Comparison of ENCODE assay signal across 2 cellular contexts in genomic region chr1:26161408-26162219, GRCh38.
TF ChIP-seq lines count a peak whose summit lies in the region.

No MANE protein-coding gene starts in this region.

TF ChIP-seq in SK-N-SH, 30 proteins besides CTCF, POLR2A, EP300 and RAD21 (continued from another document):
- no peak for TF ChIP-seq RXRA (IDR thresholded peaks at IDR 0.05; ENCODE audit: borderline replicate concordance, low read depth)
- TF ChIP-seq EZH2phosphoT487 (IDR thresholded peaks at IDR 0.05; ENCODE audit: borderline replicate concordance, low read depth) = no peak
- no peak for TF ChIP-seq MXI1 (IDR thresholded peaks at IDR 0.05; ENCODE audit: low read depth, low read length)
- no peak for TF ChIP-seq NRF1 (IDR thresholded peaks at IDR 0.05; ENCODE audit: low read depth, low read length)
- no peak for TF ChIP-seq USF2 (IDR thresholded peaks at IDR 0.05; ENCODE audit: borderline replicate concordance, low read depth, low read length)
- no peak for TF ChIP-seq PBX3 (IDR thresholded peaks at IDR 0.05)
- no peak for TF ChIP-seq GABPA (IDR thresholded peaks at IDR 0.05; ENCODE audit: low read depth)
- TF ChIP-seq YY1 (IDR thresholded peaks at IDR 0.05; ENCODE audit: low read depth) = no peak
TF ChIP-seq in SK-N-SH: peak in this region for 0.

TF ChIP-seq in SK-N-SH treated with all-trans-retinoic acid at 6 μM for 48 hours, 23 proteins besides CTCF, POLR2A, EP300 and RAD21 (continued from another document):
- TF ChIP-seq SNAI2 (CRISPR knock-in tag; IDR thresholded peaks at IDR 0.05) = no peak
